In genomic region chr7:14095233-14095950, GRCh38 we compare ENCODE assay signal across 18 cellular contexts.
"Had no signal": no experiment of that assay in that cellular context is flagged by ENCODE, and none has a peak within 500 bp of the region (broad histone marks: within the 10 kb centered on the region; RNA-seq: fewer than 3 reads in every experiment).

No MANE protein-coding gene starts in this region.

- H3K27me3 ChIP-seq: ascending aorta, esophagus muscularis mucosa, heart right ventricle, stomach, testis, upper lobe of left lung had no signal

- H3K9me3 ChIP-seq: ascending aorta, esophagus muscularis mucosa, heart right ventricle, stomach, testis, upper lobe of left lung had no signal

- H3K4me3 Mint-ChIP-seq: activated CD4-positive, alpha-beta T cell treated with anti-CD3 and anti-CD28 coated beads, Interleukin-2, amount 10 ng/mL, durations not matched to agents 7 days and 5 days; activated naive CD8-positive, alpha-beta T cell treated with anti-CD3 and anti-CD28 coated beads, Interleukin-2, amount 10 ng/mL, durations not matched to agents 7 days and 5 days; activated T-cell treated with anti-CD3 and anti-CD28 coated beads, Interleukin-2, amount 50 U/mL, for 72 hours; neural crest cell had no signal

- H3K9me3 Mint-ChIP-seq: activated naive CD8-positive, alpha-beta T cell treated with anti-CD3 and anti-CD28 coated beads, Interleukin-2, amount 10 ng/mL, durations not matched to agents 7 days and 5 days; neural crest cell had no signal

- H3K4me1 ChIP-seq: ascending aorta, esophagus muscularis mucosa, heart right ventricle, stomach, testis, upper lobe of left lung had no signal

- H3K36me3 Mint-ChIP-seq: activated naive CD8-positive, alpha-beta T cell treated with anti-CD3 and anti-CD28 coated beads, Interleukin-2, amount 10 ng/mL, durations not matched to agents 7 days and 5 days had no signal

- DNase-seq: activated CD4-positive, alpha-beta T cell treated with anti-CD3 and anti-CD28 coated beads, Interleukin-2, amount 10 ng/mL, durations not matched to agents 7 days and 5 days; activated CD4-positive, CD25-positive, alpha-beta regulatory T cell; activated CD8-positive, alpha-beta memory T cell treated with anti-CD3 and anti-CD28 coated beads, Interleukin-2, amount 50 U/mL, for 48 hours; activated naive CD8-positive, alpha-beta T cell treated with anti-CD3 and anti-CD28 coated beads, Interleukin-2, amount 10 ng/mL, durations not matched to agents 7 days and 5 days; activated T-cell treated with anti-CD3 and anti-CD28 coated beads, Interleukin-2, amount 50 U/mL, for 72 hours; heart right ventricle; left colon; midbrain; stimulated activated CD4-positive, alpha-beta T cell treated with anti-CD3 and anti-CD28 coated beads, Interleukin-12 subunit alpha, Interleukin-12 subunit beta, amount 100 ng/mL, for 4 hours; stimulated activated CD4-positive, alpha-beta T cell treated with anti-CD3 and anti-CD28 coated beads, Interleukin-2, amount 100 ng/mL, for 24 hours; stomach; T-helper 2 cell; testis; upper lobe of left lung had no signal

- H3K4me1 Mint-ChIP-seq: activated CD4-positive, alpha-beta T cell treated with anti-CD3 and anti-CD28 coated beads, Interleukin-2, amount 10 ng/mL, durations not matched to agents 7 days and 5 days; activated naive CD8-positive, alpha-beta T cell treated with anti-CD3 and anti-CD28 coated beads, Interleukin-2, amount 10 ng/mL, durations not matched to agents 7 days and 5 days; neural crest cell had no signal

- H3K36me3 ChIP-seq: ascending aorta, esophagus muscularis mucosa, heart right ventricle, stomach, upper lobe of left lung had no signal

- H3K27me3 Mint-ChIP-seq: activated CD4-positive, alpha-beta T cell treated with anti-CD3 and anti-CD28 coated beads, Interleukin-2, amount 10 ng/mL, durations not matched to agents 7 days and 5 days; activated naive CD8-positive, alpha-beta T cell treated with anti-CD3 and anti-CD28 coated beads, Interleukin-2, amount 10 ng/mL, durations not matched to agents 7 days and 5 days had no signal

- H3K27ac Mint-ChIP-seq: activated CD4-positive, alpha-beta T cell treated with anti-CD3 and anti-CD28 coated beads, Interleukin-2, amount 10 ng/mL, durations not matched to agents 7 days and 5 days; activated naive CD8-positive, alpha-beta T cell treated with anti-CD3 and anti-CD28 coated beads, Interleukin-2, amount 10 ng/mL, durations not matched to agents 7 days and 5 days; activated T-cell treated with anti-CD3 and anti-CD28 coated beads, Interleukin-2, amount 50 U/mL, for 72 hours had no signal

- H3K27ac ChIP-seq: ascending aorta, esophagus muscularis mucosa, heart right ventricle, stomach, testis, upper lobe of left lung had no signal

- H3K4me3 ChIP-seq: ascending aorta, esophagus muscularis mucosa, heart right ventricle, lung, stomach, testis, upper lobe of left lung had no signal
